ENCODE assay signal across 1 cellular context in genomic region chr16:4784444-4784987, GRCh38.
TF ChIP-seq lines count a peak whose summit lies in the region.

No MANE protein-coding gene starts in this region.

TF ChIP-seq in HEK293, 187 proteins besides CTCF, POLR2A, EP300 and RAD21:
- peak; percentile 40 for TF ChIP-seq ZNF426 (tag by site-specific recombination; IDR thresholded peaks at IDR 0.05)
- TF ChIP-seq ZNF623 (tag by site-specific recombination; IDR thresholded peaks at IDR 0.05), result peak; percentile 35
- peak; percentile 46; the same call in 1 of the 2 replicates for TF ChIP-seq ZNF394 (tag by site-specific recombination; IDR thresholded peaks at IDR 0.05; ENCODE audit: borderline replicate concordance)
- peak; percentile 55; the same call in 1 of the 2 replicates for TF ChIP-seq ZNF518A (tag by site-specific recombination; conservative IDR thresholded peaks at IDR 0.05; ENCODE audit: low read depth)
- peak; percentile 11; the same call in 1 of the 2 replicates for TF ChIP-seq ZNF555 (tag by site-specific recombination; conservative IDR thresholded peaks at IDR 0.05)
